In genomic region chr15:70111203-70112017, GRCh38 we compare ENCODE assay signal across 8 cellular contexts. TPM values are rescaled to one million over a fixed set of nuclear protein-coding genes. Genes with fewer than 3 reads are reported as not detected.
DNase-seq lines count a peak whose midpoint lies in the region; ATAC-seq lines count a peak whose summit lies in the region.

No MANE protein-coding gene starts in this region.

- WGBS in right cardiac atrium: 9% methylated on average over 7 of the region's 7 CpGs

- peak; percentile 87 for DNase-seq in Daoy (ENCODE audit: low read depth)
- DNase-seq in NCI-H2081 treated with DMSO at 0.1 percent for 48 hours (lab: John Stamatoyannopoulos, UW): peak; percentile 32
- peak; percentile 93 for DNase-seq in amniotic epithelial cell (ENCODE audit: low read depth)
- DNase-seq in right cardiac atrium: peak; percentile 80 to 91 (median 81)
- peak; percentile 87 for DNase-seq in sciatic nerve (ENCODE audit: low spot score)
- no peak for DNase-seq in hepatic stellate cell (ENCODE audit: low spot score)

- peaks cover 9% of the 10 kb centered on the region for H3K4me1 ChIP-seq in right cardiac atrium (ENCODE audit: control insufficient read depth, insufficient read depth, low read length)

- H3K27ac ChIP-seq in right cardiac atrium (ENCODE audit: low read length): peak overlapping the region; percentile 88

- intact Hi-C loops in right cardiac atrium (cut with DNase I) (loop anchor here in 1 of 4 donors (10.0 kb wide), 1 partner anchor 153 kb away; no protein-coding TSS in a partner anchor), sciatic nerve (cut with DNase I) (no loop called here)

- H3K4me3 ChIP-seq in right cardiac atrium (ENCODE audit: low read length): peak overlapping the region; percentile 37

- no peaks in the 10 kb centered on the region for H3K27me3 ChIP-seq in right cardiac atrium (ENCODE audit: control insufficient read depth, insufficient read depth)

- H3K9me3 ChIP-seq in right cardiac atrium (ENCODE audit: control insufficient read depth, low read length): no peaks in the 10 kb centered on the region

- ATAC-seq in right cardiac atrium: peak; percentile 94 to 96
- ATAC-seq in sciatic nerve: peak; percentile 96
- ATAC-seq in HG02884 (IDR thresholded peaks at IDR 0.05; ENCODE audit: unreplicated experiment): no peak
- ATAC-seq in GM18511 (IDR thresholded peaks at IDR 0.05; ENCODE audit: unreplicated experiment): no peak

RNA-seq across cellular contexts. Expression of gene TLE3, which starts 13.7 kb away (rescaled TPM):
- 43.9 and 46.0 TPM in 2 replicates for total RNA-seq in Daoy (2014; rRNA removed; shearing (Covaris generic))
- total RNA-seq in right cardiac atrium: 10 to 100 TPM; 20.6 to 35.4 (median 27.4) TPM
- 10.7 TPM for polyA plus RNA-seq in right cardiac atrium
- 90.1 TPM for total RNA-seq in sciatic nerve

Comparison
In these comparisons a context has a peak if more than half of its experiments do, and no peak if none do; other contexts are left out.
1. ATAC-seq: peak in right cardiac atrium (2 of 2) and sciatic nerve (single experiment); none in HG02884 (single experiment) and GM18511 (single experiment).